In the genomic region with DNA sequence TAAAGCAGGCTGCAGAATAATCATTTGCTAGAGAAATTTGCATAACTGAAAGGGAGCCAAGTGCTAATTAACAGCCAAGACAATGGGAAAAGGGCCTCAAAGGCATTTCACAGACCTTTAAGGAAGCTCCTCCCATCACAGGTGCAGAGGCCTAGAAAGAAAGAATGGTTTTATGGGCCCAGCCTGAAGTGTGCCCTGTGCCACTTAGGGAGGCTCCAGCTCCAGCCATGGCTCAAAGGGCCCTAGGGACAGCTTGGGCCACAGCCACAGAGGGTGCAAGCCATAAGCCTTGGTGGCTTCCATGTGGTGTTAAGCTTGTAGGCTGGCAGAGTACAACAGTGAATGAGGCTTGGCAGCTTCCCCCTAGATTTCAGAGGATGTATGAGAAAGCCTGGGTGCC, we compare ENCODE assay signal across 1 cellular context.
TF ChIP-seq lines count a peak whose summit lies in the region.

No MANE protein-coding gene starts in this region.

TF ChIP-seq in WTC11, 78 proteins besides CTCF, POLR2A, EP300 and RAD21 (continued from another document):
- no peak for TF ChIP-seq ARID4B (CRISPR knock-in tag; IDR thresholded peaks at IDR 0.05; ENCODE audit: borderline replicate concordance)
- TF ChIP-seq GTF2I (CRISPR knock-in tag; conservative IDR thresholded peaks at IDR 0.05), result no peak
- TF ChIP-seq ZNF232 (CRISPR knock-in tag; IDR thresholded peaks at IDR 0.05), result no peak
- no peak for TF ChIP-seq NFE2L1 (CRISPR knock-in tag; IDR thresholded peaks at IDR 0.05)
- no peak for TF ChIP-seq MXD4 (CRISPR knock-in tag; IDR thresholded peaks at IDR 0.05; ENCODE audit: borderline replicate concordance)
- TF ChIP-seq, protein P1, sequence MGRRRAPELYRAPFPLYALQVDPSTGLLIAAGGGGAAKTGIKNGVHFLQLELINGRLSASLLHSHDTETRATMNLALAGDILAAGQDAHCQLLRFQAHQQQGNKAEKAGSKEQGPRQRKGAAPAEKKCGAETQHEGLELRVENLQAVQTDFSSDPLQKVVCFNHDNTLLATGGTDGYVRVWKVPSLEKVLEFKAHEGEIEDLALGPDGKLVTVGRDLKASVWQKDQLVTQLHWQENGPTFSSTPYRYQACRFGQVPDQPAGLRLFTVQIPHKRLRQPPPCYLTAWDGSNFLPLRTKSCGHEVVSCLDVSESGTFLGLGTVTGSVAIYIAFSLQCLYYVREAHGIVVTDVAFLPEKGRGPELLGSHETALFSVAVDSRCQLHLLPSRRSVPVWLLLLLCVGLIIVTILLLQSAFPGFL (CRISPR knock-in tag; IDR thresholded peaks at IDR 0.05; ENCODE audit: borderline replicate concordance), result no peak
- TF ChIP-seq NR2C2 (CRISPR knock-in tag; IDR thresholded peaks at IDR 0.05), result no peak
- no peak for TF ChIP-seq FOXP1 (CRISPR knock-in tag; IDR thresholded peaks at IDR 0.05; ENCODE audit: borderline replicate concordance)
- no peak for TF ChIP-seq NR1H2 (CRISPR knock-in tag; IDR thresholded peaks at IDR 0.05)
- TF ChIP-seq MAX (CRISPR knock-in tag; IDR thresholded peaks at IDR 0.05), result no peak
- no peak for TF ChIP-seq IRF2 (CRISPR knock-in tag; IDR thresholded peaks at IDR 0.05; ENCODE audit: borderline replicate concordance, low read depth)
- no peak for TF ChIP-seq ZNF121 (CRISPR knock-in tag; IDR thresholded peaks at IDR 0.05)
- TF ChIP-seq ATF6 (CRISPR knock-in tag; IDR thresholded peaks at IDR 0.05), result no peak
- TF ChIP-seq, protein P2, sequence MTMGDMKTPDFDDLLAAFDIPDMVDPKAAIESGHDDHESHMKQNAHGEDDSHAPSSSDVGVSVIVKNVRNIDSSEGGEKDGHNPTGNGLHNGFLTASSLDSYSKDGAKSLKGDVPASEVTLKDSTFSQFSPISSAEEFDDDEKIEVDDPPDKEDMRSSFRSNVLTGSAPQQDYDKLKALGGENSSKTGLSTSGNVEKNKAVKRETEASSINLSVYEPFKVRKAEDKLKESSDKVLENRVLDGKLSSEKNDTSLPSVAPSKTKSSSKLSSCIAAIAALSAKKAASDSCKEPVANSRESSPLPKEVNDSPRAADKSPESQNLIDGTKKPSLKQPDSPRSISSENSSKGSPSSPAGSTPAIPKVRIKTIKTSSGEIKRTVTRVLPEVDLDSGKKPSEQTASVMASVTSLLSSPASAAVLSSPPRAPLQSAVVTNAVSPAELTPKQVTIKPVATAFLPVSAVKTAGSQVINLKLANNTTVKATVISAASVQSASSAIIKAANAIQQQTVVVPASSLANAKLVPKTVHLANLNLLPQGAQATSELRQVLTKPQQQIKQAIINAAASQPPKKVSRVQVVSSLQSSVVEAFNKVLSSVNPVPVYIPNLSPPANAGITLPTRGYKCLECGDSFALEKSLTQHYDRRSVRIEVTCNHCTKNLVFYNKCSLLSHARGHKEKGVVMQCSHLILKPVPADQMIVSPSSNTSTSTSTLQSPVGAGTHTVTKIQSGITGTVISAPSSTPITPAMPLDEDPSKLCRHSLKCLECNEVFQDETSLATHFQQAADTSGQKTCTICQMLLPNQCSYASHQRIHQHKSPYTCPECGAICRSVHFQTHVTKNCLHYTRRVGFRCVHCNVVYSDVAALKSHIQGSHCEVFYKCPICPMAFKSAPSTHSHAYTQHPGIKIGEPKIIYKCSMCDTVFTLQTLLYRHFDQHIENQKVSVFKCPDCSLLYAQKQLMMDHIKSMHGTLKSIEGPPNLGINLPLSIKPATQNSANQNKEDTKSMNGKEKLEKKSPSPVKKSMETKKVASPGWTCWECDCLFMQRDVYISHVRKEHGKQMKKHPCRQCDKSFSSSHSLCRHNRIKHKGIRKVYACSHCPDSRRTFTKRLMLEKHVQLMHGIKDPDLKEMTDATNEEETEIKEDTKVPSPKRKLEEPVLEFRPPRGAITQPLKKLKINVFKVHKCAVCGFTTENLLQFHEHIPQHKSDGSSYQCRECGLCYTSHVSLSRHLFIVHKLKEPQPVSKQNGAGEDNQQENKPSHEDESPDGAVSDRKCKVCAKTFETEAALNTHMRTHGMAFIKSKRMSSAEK (CRISPR knock-in tag; IDR thresholded peaks at IDR 0.05; ENCODE audit: borderline replicate concordance), result no peak
- TF ChIP-seq ZNF423 (CRISPR knock-in tag; IDR thresholded peaks at IDR 0.05), result no peak
TF ChIP-seq in WTC11: peak in this region for 0.
